12 cellular contexts compared by ENCODE assay signal in the genomic region with DNA sequence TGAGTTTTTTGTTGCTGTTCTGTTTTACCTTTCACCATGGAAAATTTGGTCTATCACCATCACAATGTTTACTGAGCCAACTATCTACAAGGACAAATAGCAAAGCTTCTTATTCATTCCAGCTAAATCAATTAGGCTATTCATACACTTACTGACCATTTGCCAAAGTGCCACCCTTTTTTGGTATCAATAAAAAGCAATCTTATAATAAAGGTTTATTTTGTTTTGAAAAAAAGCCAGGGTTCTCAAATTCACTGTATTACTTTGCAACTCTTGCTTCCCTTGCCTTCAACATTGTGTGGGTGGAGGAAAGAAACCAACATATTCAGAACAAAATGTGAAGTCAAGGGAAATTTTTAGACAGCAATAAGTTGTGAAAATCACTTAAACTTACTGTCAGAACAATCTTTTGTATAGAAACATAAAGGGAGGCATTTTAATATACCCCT. TPM values are rescaled to one million over a fixed set of nuclear protein-coding genes. Genes with fewer than 3 reads are reported as not detected.
A peak's percentile ranks its signal among the peaks of the same experiment; 100 is the strongest.
DNase-seq lines count a peak whose midpoint lies in the region; ATAC-seq and TF ChIP-seq lines count a peak whose summit lies in the region.
"Had no signal": no experiment of that assay in that cellular context is flagged by ENCODE, and none has a peak within 500 bp of the region (broad histone marks: within the 10 kb centered on the region; RNA-seq: fewer than 3 reads in every experiment).

No MANE protein-coding gene starts in this region.

- H3K36me3 Mint-ChIP-seq in activated CD8-positive, alpha-beta T cell treated with anti-CD3 and anti-CD28 coated beads for 36 hours (ENCODE audit: low read depth), result peaks cover 25% of the 10 kb centered on the region
- H3K36me3 Mint-ChIP-seq in activated CD8-positive, alpha-beta T cell treated with anti-CD3 and anti-CD28 coated beads, Interleukin-2, amount 10 ng/mL, durations not matched to agents 7 days and 5 days (ENCODE audit: low read depth), result peaks cover 20% of the 10 kb centered on the region
- H3K36me3 Mint-ChIP-seq in stimulated activated effector memory CD8-positive, alpha-beta T cell treated with anti-CD3 and anti-CD28 coated beads, Interleukin-12 subunit alpha, Interleukin-12 subunit beta, amount 100 ng/mL, for 72 hours, result peaks cover 24% of the 10 kb centered on the region

- no peaks in the 10 kb centered on the region for H3K9me1 ChIP-seq in IMR-90 (ENCODE audit: insufficient read depth, low read length)

- BruUV-seq in IMR-90 (replicated peaks; lab: Mats Ljungman, UMichigan), result no TSS peak

- TF ChIP-seq EP300 in gastroesophageal sphincter (IDR thresholded peaks at IDR 0.05), result no peak

- no peak overlapping the region for H3K4me2 ChIP-seq in IMR-90 (ENCODE audit: low read depth, low read length)

- H3K4me3 Mint-ChIP-seq in activated CD8-positive, alpha-beta T cell treated with anti-CD3 and anti-CD28 coated beads for 36 hours, result peak overlapping the region; percentile 51
- no peak overlapping the region for H3K4me3 Mint-ChIP-seq in activated CD8-positive, alpha-beta T cell treated with anti-CD3 and anti-CD28 coated beads, Interleukin-2, amount 10 ng/mL, durations not matched to agents 7 days and 5 days
- H3K4me3 Mint-ChIP-seq in stimulated activated effector memory CD8-positive, alpha-beta T cell treated with anti-CD3 and anti-CD28 coated beads, Interleukin-12 subunit alpha, Interleukin-12 subunit beta, amount 100 ng/mL, for 72 hours, result peak overlapping the region; percentile 32
- H3K4me3 Mint-ChIP-seq: activated B cell treated with CpG ODN at 0.5 μM for 24 hours had no signal

- POLR2A ChIA-PET in activated CD8-positive, alpha-beta T cell treated with anti-CD3 and anti-CD28 coated beads for 36 hours (lab: Charles Lee), result no interaction called here
- POLR2A ChIA-PET in activated CD8-positive, alpha-beta T cell treated with anti-CD3 and anti-CD28 coated beads, Interleukin-2, amount 10 ng/mL, durations not matched to agents 7 days and 5 days (lab: Charles Lee), result no interaction called here
- POLR2A ChIA-PET in IMR-90 (lab: Charles Lee; ENCODE audit: unreplicated experiment), result no interaction called here

- no peak overlapping the region for H3K23ac ChIP-seq in IMR-90 (ENCODE audit: low read depth, low read length)

- CTCF ChIA-PET in activated CD8-positive, alpha-beta T cell treated with anti-CD3 and anti-CD28 coated beads for 36 hours (lab: Charles Lee), result no interaction called here
- CTCF ChIA-PET in activated CD8-positive, alpha-beta T cell treated with anti-CD3 and anti-CD28 coated beads, Interleukin-2, amount 10 ng/mL, durations not matched to agents 7 days and 5 days (lab: Charles Lee), result interaction anchor here (1.1 kb wide), 1 partner anchor 9 kb away, joined by 4 read pairs; no protein-coding TSS in a partner anchor
- CTCF ChIA-PET in IMR-90 (lab: Yijun Ruan, JAX), result no interaction called here

- H3K4me1 Mint-ChIP-seq in activated CD8-positive, alpha-beta T cell treated with anti-CD3 and anti-CD28 coated beads for 36 hours (ENCODE audit: low read depth), result peaks cover 74% of the 10 kb centered on the region
- H3K4me1 Mint-ChIP-seq in activated CD8-positive, alpha-beta T cell treated with anti-CD3 and anti-CD28 coated beads, Interleukin-2, amount 10 ng/mL, durations not matched to agents 7 days and 5 days (ENCODE audit: low read depth), result peaks cover 32% of the 10 kb centered on the region
- H3K4me1 Mint-ChIP-seq in stimulated activated effector memory CD8-positive, alpha-beta T cell treated with anti-CD3 and anti-CD28 coated beads, Interleukin-12 subunit alpha, Interleukin-12 subunit beta, amount 100 ng/mL, for 72 hours, result peaks cover 56% of the 10 kb centered on the region

- no peaks in the 10 kb centered on the region for H3K4me1 ChIP-seq in IMR-90 (ENCODE audit: control insufficient read depth, insufficient read depth, low read length)
- H3K4me1 ChIP-seq in gastroesophageal sphincter, result peaks cover 0 to 61% (median 5%) of the 10 kb centered on the region in 3 donors

- H2BK120ac ChIP-seq in IMR-90 (ENCODE audit: low read depth, low read length), result no peak overlapping the region

- H4K8ac ChIP-seq in IMR-90 (ENCODE audit: low read depth in 2 of 2, low read length in 2 of 2), result no peak overlapping the region

- H4K5ac ChIP-seq in IMR-90 (ENCODE audit: low read depth, low read length), result no peak overlapping the region

- TF ChIP-seq POLR2A in IMR-90 (IDR thresholded peaks at IDR 0.05; ENCODE audit: low read depth, low read length), result no peak
- TF ChIP-seq POLR2A in gastroesophageal sphincter (IDR thresholded peaks at IDR 0.05), result no peak

- in situ Hi-C loops in IMR-90 (cut with MboI; ENCODE audit: low sequenced_read_pairs), result no loop called here

- no peak overlapping the region for H3K4me3 ChIP-seq in IMR-90 (ENCODE audit: insufficient read depth, low read depth, low read length)
- peak overlapping the region in 17 of 59 donors; percentile 2 to 35 (median 13) for H3K4me3 ChIP-seq in dorsolateral prefrontal cortex
- H3K4me3 ChIP-seq in gastroesophageal sphincter, result no peak overlapping the region
- H3K4me3 ChIP-seq: thyroid gland had no signal

- no peak overlapping the region for H2AFZ ChIP-seq in IMR-90 (replicated peaks; ENCODE audit: low read length, poor library complexity)

- no peak for DNase-seq in activated CD8-positive, alpha-beta T cell treated with anti-CD3 and anti-CD28 coated beads for 36 hours
- DNase-seq in activated CD8-positive, alpha-beta T cell treated with anti-CD3 and anti-CD28 coated beads, Interleukin-2, amount 10 ng/mL, durations not matched to agents 7 days and 5 days, result no peak
- DNase-seq in IMR-90 (peak; percentile 18), dorsolateral prefrontal cortex (no peak)
- no peak for DNase-seq in stimulated activated effector memory CD8-positive, alpha-beta T cell treated with anti-CD3 and anti-CD28 coated beads, Interleukin-12 subunit alpha, Interleukin-12 subunit beta, amount 100 ng/mL, for 72 hours (ENCODE audit: low spot score in 2 of 2)
- DNase-seq: activated B cell treated with CpG ODN at 0.5 μM for 24 hours, H7, NCI-H748 treated with DMSO at 0.1 percent for 48 hours, thyroid gland had no signal

- H2AK5ac ChIP-seq in IMR-90 (ENCODE audit: low read depth, low read length), result no peak overlapping the region

- peak; percentile 45 for ATAC-seq in activated CD8-positive, alpha-beta T cell treated with anti-CD3 and anti-CD28 coated beads for 36 hours
- no peak for ATAC-seq in activated CD8-positive, alpha-beta T cell treated with anti-CD3 and anti-CD28 coated beads, Interleukin-2, amount 10 ng/mL, durations not matched to agents 7 days and 5 days
- ATAC-seq in IMR-90 (ENCODE audit: low read depth) (no peak), gastroesophageal sphincter (no peak), GM21723 (IDR thresholded peaks at IDR 0.05; ENCODE audit: unreplicated experiment) (no peak), GM18867 (IDR thresholded peaks at IDR 0.05; ENCODE audit: unreplicated experiment) (no peak)
- peak; percentile 76 for ATAC-seq in stimulated activated effector memory CD8-positive, alpha-beta T cell treated with anti-CD3 and anti-CD28 coated beads, Interleukin-12 subunit alpha, Interleukin-12 subunit beta, amount 100 ng/mL, for 72 hours

- no peak overlapping the region for H2BK15ac ChIP-seq in IMR-90 (ENCODE audit: low read depth, low read length)

- no peak for TF ChIP-seq RAD21 in IMR-90 (IDR thresholded peaks at IDR 0.05; ENCODE audit: low read length)

- H3K36me3 ChIP-seq in IMR-90 (ENCODE audit: control insufficient read depth, insufficient read depth, low read length) (no peaks in the 10 kb centered on the region), gastroesophageal sphincter (no peaks in the 10 kb centered on the region)
- H3K36me3 ChIP-seq: thyroid gland had no signal

- peaks cover 0 to 3% of the 10 kb centered on the region in 2 experiments; a peak in 1 of 4 replicates for H3K79me1 ChIP-seq in IMR-90 (ENCODE audit: low read depth in 1 of 2, low read length in 2 of 2)

- H4K20me1 ChIP-seq in IMR-90 (ENCODE audit: insufficient read depth, low read length), result no peaks in the 10 kb centered on the region

- H3K27ac Mint-ChIP-seq in activated CD8-positive, alpha-beta T cell treated with anti-CD3 and anti-CD28 coated beads for 36 hours, result peak overlapping the region; percentile 87
- H3K27ac Mint-ChIP-seq in activated CD8-positive, alpha-beta T cell treated with anti-CD3 and anti-CD28 coated beads, Interleukin-2, amount 10 ng/mL, durations not matched to agents 7 days and 5 days, result no peak overlapping the region
- H3K27ac Mint-ChIP-seq in stimulated activated effector memory CD8-positive, alpha-beta T cell treated with anti-CD3 and anti-CD28 coated beads, Interleukin-12 subunit alpha, Interleukin-12 subunit beta, amount 100 ng/mL, for 72 hours, result peak overlapping the region; percentile 74
- H3K27ac Mint-ChIP-seq: activated B cell treated with CpG ODN at 0.5 μM for 24 hours had no signal

- no peak overlapping the region for H2BK20ac ChIP-seq in IMR-90 (ENCODE audit: low read depth, low read length)

- no peak overlapping the region for H3K14ac ChIP-seq in IMR-90 (replicated peaks; ENCODE audit: low read depth, low read length)

- H4K91ac ChIP-seq in IMR-90 (ENCODE audit: insufficient read depth, low read depth, low read length), result no peak overlapping the region

- no peaks in the 10 kb centered on the region for H3K9me3 Mint-ChIP-seq in activated CD8-positive, alpha-beta T cell treated with anti-CD3 and anti-CD28 coated beads for 36 hours
- H3K9me3 Mint-ChIP-seq in activated CD8-positive, alpha-beta T cell treated with anti-CD3 and anti-CD28 coated beads, Interleukin-2, amount 10 ng/mL, durations not matched to agents 7 days and 5 days (ENCODE audit: insufficient read depth), result no peaks in the 10 kb centered on the region
- no peaks in the 10 kb centered on the region for H3K9me3 Mint-ChIP-seq in stimulated activated effector memory CD8-positive, alpha-beta T cell treated with anti-CD3 and anti-CD28 coated beads, Interleukin-12 subunit alpha, Interleukin-12 subunit beta, amount 100 ng/mL, for 72 hours
- H3K9me3 Mint-ChIP-seq: activated B cell treated with CpG ODN at 0.5 μM for 24 hours had no signal

- H3K9me3 ChIP-seq in IMR-90 (ENCODE audit: control insufficient read depth, insufficient read depth, low read length), result no peaks in the 10 kb centered on the region
- H3K9me3 ChIP-seq in gastroesophageal sphincter, result no peaks in the 10 kb centered on the region
- H3K9me3 ChIP-seq: thyroid gland had no signal

- TF ChIP-seq CTCF in activated CD8-positive, alpha-beta T cell treated with anti-CD3 and anti-CD28 coated beads for 36 hours (IDR thresholded peaks at IDR 0.05), result no peak
- TF ChIP-seq CTCF in IMR-90 (conservative IDR thresholded peaks at IDR 0.05; ENCODE audit: low read depth, low read length) (no peak), dorsolateral prefrontal cortex (IDR thresholded peaks at IDR 0.05 in 54 of 56, conservative IDR thresholded peaks at IDR 0.05 in 2 of 56; ENCODE audit: low read depth in 1 of 56, partially characterized antibody in 56 of 56) (no peak), gastroesophageal sphincter (IDR thresholded peaks at IDR 0.05) (no peak)

- H3K56ac ChIP-seq in IMR-90 (ENCODE audit: extremely low read depth, insufficient read depth, low read length), result no peak overlapping the region

- H3K18ac ChIP-seq in IMR-90 (ENCODE audit: low read depth, low read length), result no peak overlapping the region

- no peak overlapping the region for H3K4ac ChIP-seq in IMR-90 (ENCODE audit: low read depth, low read length)

- dilution Hi-C loops in IMR-90 (cut with HindIII; ENCODE audit: low sequenced_read_pairs, unreplicated experiment), result no loop called here

- no peak overlapping the region for H2AK9ac ChIP-seq in IMR-90 (replicated peaks; ENCODE audit: low read depth, low read length, poor library complexity)

- no peaks in the 10 kb centered on the region for H3K27me3 Mint-ChIP-seq in activated CD8-positive, alpha-beta T cell treated with anti-CD3 and anti-CD28 coated beads for 36 hours
- no peaks in the 10 kb centered on the region for H3K27me3 Mint-ChIP-seq in activated CD8-positive, alpha-beta T cell treated with anti-CD3 and anti-CD28 coated beads, Interleukin-2, amount 10 ng/mL, durations not matched to agents 7 days and 5 days (ENCODE audit: low read depth)
- H3K27me3 Mint-ChIP-seq: activated B cell treated with CpG ODN at 0.5 μM for 24 hours had no signal

- no peak overlapping the region for H3K27ac ChIP-seq in IMR-90 (ENCODE audit: insufficient read depth, low read length)
- H3K27ac ChIP-seq in dorsolateral prefrontal cortex, result peak overlapping the region in 46 of 59 donors; percentile 2 to 75 (median 54)
- H3K27ac ChIP-seq in gastroesophageal sphincter, result no peak overlapping the region
- H3K27ac ChIP-seq: thyroid gland had no signal

- intact Hi-C loops in activated CD8-positive, alpha-beta T cell treated with anti-CD3 and anti-CD28 coated beads for 36 hours (cut with micrococcal nuclease), result loop anchor here (2.0 kb wide), 1 partner anchor 14 kb away; no protein-coding TSS in a partner anchor
- intact Hi-C loops in IMR-90 (cut with micrococcal nuclease), result no loop called here
- intact Hi-C loops in dorsolateral prefrontal cortex (cut with DNase I), result no loop called here

- H3K27me3 ChIP-seq in IMR-90 (ENCODE audit: control insufficient read depth, insufficient read depth, low read length) (no peaks in the 10 kb centered on the region), dorsolateral prefrontal cortex (no peaks in the 10 kb centered on the region), gastroesophageal sphincter (no peaks in the 10 kb centered on the region)
- H3K27me3 ChIP-seq: thyroid gland had no signal

- no peak overlapping the region for H2BK5ac ChIP-seq in IMR-90 (ENCODE audit: low read depth, low read length, poor library complexity, severe bottlenecking)

- no peak overlapping the region for H3K9ac ChIP-seq in IMR-90 (ENCODE audit: low read depth, low read length)

RNA-seq across cellular contexts. Expression of gene PELI1, which starts 15.3 kb away (rescaled TPM):
- total RNA-seq in activated CD8-positive, alpha-beta T cell treated with anti-CD3 and anti-CD28 coated beads for 36 hours, result 10 to 100 TPM; 29.8 to 39.2 TPM
- total RNA-seq in activated CD8-positive, alpha-beta T cell treated with anti-CD3 and anti-CD28 coated beads, Interleukin-2, amount 10 ng/mL, durations not matched to agents 7 days and 5 days, result 10 to 100 TPM; 21.1 to 21.9 TPM
- total RNA-seq in IMR-90 (2012; rRNA removed), result 2.5 and 4.2 TPM in 2 replicates
- 2.2 and 2.3 TPM in 2 replicates for polyA plus RNA-seq in IMR-90 (2012; rRNA removed)
- polyA plus RNA-seq in IMR-90 (2012; cell fraction: cytosol; rRNA removed), result 2.4 and 2.6 TPM in 2 replicates
- 3.9 and 4.9 TPM in 2 replicates for polyA plus RNA-seq in IMR-90 (2012; cell fraction: nucleus; rRNA removed; ENCODE audit: low replicate concordance)
- 10 to 100 TPM; 14.7 to 45.5 (median 26.9) TPM for total RNA-seq in dorsolateral prefrontal cortex
- total RNA-seq in gastroesophageal sphincter, result 10 to 100 TPM; 13.1 to 22.4 (median 20.5) TPM

Comparison
In these comparisons a context has a peak if more than half of its experiments do, and no peak if none do; other contexts are left out.
1. ATAC-seq: peak in activated CD8-positive, alpha-beta T cell treated with anti-CD3 and anti-CD28 coated beads for 36 hours (single experiment) and stimulated activated effector memory CD8-positive, alpha-beta T cell treated with anti-CD3 and anti-CD28 coated beads, Interleukin-12 subunit alpha, Interleukin-12 subunit beta, amount 100 ng/mL, for 72 hours (single experiment); none in activated CD8-positive, alpha-beta T cell treated with anti-CD3 and anti-CD28 coated beads, Interleukin-2, amount 10 ng/mL, durations not matched to agents 7 days and 5 days (single experiment), IMR-90 (single experiment), gastroesophageal sphincter (single experiment), GM21723 (single experiment) and GM18867 (single experiment).
2. H3K27ac ChIP-seq: peak in dorsolateral prefrontal cortex (46 of 59); none in IMR-90 (single experiment) and gastroesophageal sphincter (0 of 4).